ENCODE assay signal across 9 cellular contexts in the genomic region with DNA sequence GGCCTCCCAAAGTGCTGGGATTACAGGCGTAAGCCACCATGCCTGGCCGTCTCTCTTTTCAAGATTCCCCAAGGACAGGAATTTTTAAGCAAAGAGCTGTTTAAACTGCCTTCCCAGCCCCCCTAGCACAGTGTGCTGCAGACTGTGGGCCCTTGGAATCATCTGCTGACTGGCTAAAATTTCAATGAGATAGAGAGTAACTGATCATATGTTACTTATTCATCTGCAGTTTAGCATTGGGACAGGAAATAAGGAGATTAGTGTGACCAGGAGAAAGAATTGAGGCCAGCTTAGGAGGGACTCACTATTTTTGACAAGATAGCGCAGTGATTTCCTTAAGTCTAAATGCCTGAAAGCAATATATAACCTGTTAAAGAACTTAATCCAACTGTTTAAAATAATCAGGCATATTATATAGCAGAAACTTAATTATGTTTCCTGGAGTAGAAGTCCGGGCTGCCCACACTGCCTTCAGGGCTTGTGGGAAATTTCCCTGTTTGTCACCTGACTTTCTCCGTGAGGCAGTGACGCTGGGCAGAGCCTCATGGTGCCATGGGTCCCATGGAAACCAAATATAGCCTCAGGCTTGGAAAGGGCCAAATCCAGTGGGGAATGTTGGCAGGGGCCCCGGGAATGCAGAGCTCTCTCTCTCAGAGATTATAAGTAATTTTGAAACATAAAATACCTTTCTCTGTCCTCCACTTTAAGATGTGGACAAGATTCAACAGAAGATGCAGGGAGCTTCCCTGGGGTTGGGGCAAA. TPM values are rescaled to one million over a fixed set of nuclear protein-coding genes. Genes with fewer than 3 reads are reported as not detected.
DNase-seq lines count a peak whose midpoint lies in the region; ATAC-seq and TF ChIP-seq lines count a peak whose summit lies in the region.
"Had no signal": no experiment of that assay in that cellular context is flagged by ENCODE, and none has a peak within 500 bp of the region (broad histone marks: within the 10 kb centered on the region; RNA-seq: fewer than 3 reads in every experiment).

No MANE protein-coding gene starts in this region.

- no peak overlapping the region for H3K4me3 ChIP-seq in ascending aorta

- no peaks in the 10 kb centered on the region for H3K9me3 ChIP-seq in ascending aorta

- CTCF ChIA-PET in activated CD8-positive, alpha-beta T cell treated with anti-CD3 and anti-CD28 coated beads, Interleukin-2, amount 10 ng/mL, durations not matched to agents 7 days and 5 days (lab: Charles Lee) = interaction anchor here (6.2 kb wide), 1 partner anchor 21 kb away, joined by 28 read pairs; no protein-coding TSS in a partner anchor

- peak overlapping the region; percentile 63 to 64 for H3K27ac ChIP-seq in ascending aorta

- peaks cover 34 to 54% of the 10 kb centered on the region in 2 donors for H3K36me3 ChIP-seq in ascending aorta

- peak; percentile 89 for ATAC-seq in left ventricle myocardium superior
- ATAC-seq in activated CD8-positive, alpha-beta T cell treated with anti-CD3 and anti-CD28 coated beads, Interleukin-2, amount 10 ng/mL, durations not matched to agents 7 days and 5 days = no peak
- no peak for ATAC-seq in GM19467 (IDR thresholded peaks at IDR 0.05; ENCODE audit: unreplicated experiment)

- no peaks in the 10 kb centered on the region; the same call in 1 of the 2 replicates for H3K36me3 Mint-ChIP-seq in HFFc6 (ENCODE audit: low read depth)
- H3K36me3 Mint-ChIP-seq in activated CD8-positive, alpha-beta T cell treated with anti-CD3 and anti-CD28 coated beads, Interleukin-2, amount 10 ng/mL, durations not matched to agents 7 days and 5 days (ENCODE audit: low read depth) = no peaks in the 10 kb centered on the region
- H3K36me3 Mint-ChIP-seq: naive B cell had no signal

- intact Hi-C loops in ascending aorta (cut with DNase I) (loop anchor here (1.0 to 5.0 kb wide), 3 partner anchors 12 to 40 kb away; partner anchors contain the start of gene SLC7A8), left ventricle myocardium superior (cut with micrococcal nuclease) (no loop called here)

- no peaks in the 10 kb centered on the region; the same call in none of the 2 replicates for H3K27me3 Mint-ChIP-seq in HFFc6 (ENCODE audit: insufficient read depth)
- peaks cover 3% of the 10 kb centered on the region for H3K27me3 Mint-ChIP-seq in activated CD8-positive, alpha-beta T cell treated with anti-CD3 and anti-CD28 coated beads, Interleukin-2, amount 10 ng/mL, durations not matched to agents 7 days and 5 days (ENCODE audit: low read depth)

- POLR2A ChIA-PET in activated CD8-positive, alpha-beta T cell treated with anti-CD3 and anti-CD28 coated beads, Interleukin-2, amount 10 ng/mL, durations not matched to agents 7 days and 5 days (lab: Charles Lee) = interaction anchor here (0.7 kb wide), 1 partner anchor 12 kb away, joined by 3 read pairs; no protein-coding TSS in a partner anchor

- H3K4me1 ChIP-seq in ascending aorta = peaks cover 4 to 33% of the 10 kb centered on the region in 2 donors

- no peaks in the 10 kb centered on the region for H3K9me3 Mint-ChIP-seq in HFFc6
- no peaks in the 10 kb centered on the region for H3K9me3 Mint-ChIP-seq in activated CD8-positive, alpha-beta T cell treated with anti-CD3 and anti-CD28 coated beads, Interleukin-2, amount 10 ng/mL, durations not matched to agents 7 days and 5 days (ENCODE audit: insufficient read depth)
- H3K9me3 Mint-ChIP-seq: naive B cell had no signal

- no peak overlapping the region for H3K4me3 Mint-ChIP-seq in HFFc6
- H3K4me3 Mint-ChIP-seq in activated CD8-positive, alpha-beta T cell treated with anti-CD3 and anti-CD28 coated beads, Interleukin-2, amount 10 ng/mL, durations not matched to agents 7 days and 5 days = no peak overlapping the region
- H3K4me3 Mint-ChIP-seq: naive B cell had no signal

- no peak overlapping the region for H3K27ac Mint-ChIP-seq in HFFc6
- H3K27ac Mint-ChIP-seq in activated CD8-positive, alpha-beta T cell treated with anti-CD3 and anti-CD28 coated beads, Interleukin-2, amount 10 ng/mL, durations not matched to agents 7 days and 5 days = no peak overlapping the region
- H3K27ac Mint-ChIP-seq: naive B cell had no signal

- H3K27me3 ChIP-seq in ascending aorta = no peaks in the 10 kb centered on the region

- TF ChIP-seq CTCF in HFFc6 (IDR thresholded peaks at IDR 0.05) (no peak), ascending aorta (IDR thresholded peaks at IDR 0.05) (no peak)

- peaks cover 50% of the 10 kb centered on the region for H3K4me1 Mint-ChIP-seq in HFFc6 (ENCODE audit: low read depth)
- no peaks in the 10 kb centered on the region for H3K4me1 Mint-ChIP-seq in activated CD8-positive, alpha-beta T cell treated with anti-CD3 and anti-CD28 coated beads, Interleukin-2, amount 10 ng/mL, durations not matched to agents 7 days and 5 days (ENCODE audit: low read depth)
- H3K4me1 Mint-ChIP-seq: naive B cell had no signal

- DNase-seq in HFFc6 (peak; percentile 55), ascending aorta (ENCODE audit: low spot score in 2 of 2) (peak; percentile 41 to 91), left ventricle myocardium superior (peak; percentile 88), stromal cell of bone marrow (ENCODE audit: low read depth) (peak; percentile 53), DMS114 treated with DMSO at 0.1 percent for 48 hours (lab: John Stamatoyannopoulos, UW; ENCODE audit: unreplicated experiment) (no peak)
- no peak for DNase-seq in activated CD8-positive, alpha-beta T cell treated with anti-CD3 and anti-CD28 coated beads, Interleukin-2, amount 10 ng/mL, durations not matched to agents 7 days and 5 days
- DNase-seq: activated CD8-positive, alpha-beta memory T cell treated with anti-CD3 and anti-CD28 coated beads, Interleukin-2, amount 50 U/mL, for 4 hours; naive B cell had no signal

RNA-seq across cellular contexts. Expression of gene CEBPE, which starts 22.8 kb away (rescaled TPM):
- not detected for total RNA-seq in HFFc6 (2021; fragmentation: NEBNext Ultra II Directional; extraction: Animal tissue kit (Norgen Biotek cat#: 25700))
- not detected for total RNA-seq in ascending aorta
- total RNA-seq in left ventricle myocardium superior = not detected
- total RNA-seq in activated CD8-positive, alpha-beta T cell treated with anti-CD3 and anti-CD28 coated beads, Interleukin-2, amount 10 ng/mL, durations not matched to agents 7 days and 5 days = under 1 TPM; 0.50 to 0.92 TPM

RNA-seq across cellular contexts. Expression of gene CIROP, which starts 37.1 kb away (rescaled TPM):
- total RNA-seq in HFFc6 (2021; fragmentation: NEBNext Ultra II Directional; extraction: Animal tissue kit (Norgen Biotek cat#: 25700)) = not detected
- total RNA-seq in ascending aorta (not detected), left ventricle myocardium superior (not detected)
- total RNA-seq in activated CD8-positive, alpha-beta T cell treated with anti-CD3 and anti-CD28 coated beads, Interleukin-2, amount 10 ng/mL, durations not matched to agents 7 days and 5 days = not detected

RNA-seq across cellular contexts. Expression of gene SLC7A8, which starts 41.6 kb away (rescaled TPM):
- total RNA-seq in HFFc6 (2021; fragmentation: NEBNext Ultra II Directional; extraction: Animal tissue kit (Norgen Biotek cat#: 25700)) = 10 to 100 TPM; 13.0 to 24.2 (median 23.3) TPM
- 59.9 TPM for total RNA-seq in ascending aorta
- 6.4 TPM for total RNA-seq in left ventricle myocardium superior
- total RNA-seq in activated CD8-positive, alpha-beta T cell treated with anti-CD3 and anti-CD28 coated beads, Interleukin-2, amount 10 ng/mL, durations not matched to agents 7 days and 5 days = under 1 TPM; 0.24 to 0.57 TPM

RNA-seq across cellular contexts. Expression of gene C14orf119, which starts 46.6 kb away (rescaled TPM):
- total RNA-seq in HFFc6 (2021; fragmentation: NEBNext Ultra II Directional; extraction: Animal tissue kit (Norgen Biotek cat#: 25700)) = 100 to 1,000 TPM in 4 of 6 experiments, 10 to 100 TPM in 2; 85.0 to 117 (median 103) TPM
- total RNA-seq in ascending aorta (2.2 TPM), left ventricle myocardium superior (23.6 TPM)
- total RNA-seq in activated CD8-positive, alpha-beta T cell treated with anti-CD3 and anti-CD28 coated beads, Interleukin-2, amount 10 ng/mL, durations not matched to agents 7 days and 5 days = 10 to 100 TPM; 46.0 to 47.0 TPM

RNA-seq across cellular contexts. Expression of gene ACIN1, which starts 47.0 kb away (rescaled TPM):
- total RNA-seq in HFFc6 (2021; fragmentation: NEBNext Ultra II Directional; extraction: Animal tissue kit (Norgen Biotek cat#: 25700)) = 100 to 1,000 TPM; 128 to 150 (median 142) TPM
- 58.9 TPM for total RNA-seq in ascending aorta
- total RNA-seq in left ventricle myocardium superior = 78.4 TPM
- 100 to 1,000 TPM; 161 to 177 TPM for total RNA-seq in activated CD8-positive, alpha-beta T cell treated with anti-CD3 and anti-CD28 coated beads, Interleukin-2, amount 10 ng/mL, durations not matched to agents 7 days and 5 days

Comparison
In these comparisons a context has a peak if more than half of its experiments do, and no peak if none do; other contexts are left out.
1. DNase-seq: peak in HFFc6 (single experiment), ascending aorta (2 of 2), left ventricle myocardium superior (single experiment) and stromal cell of bone marrow (single experiment); none in DMS114 treated with DMSO at 0.1 percent for 48 hours (single experiment) and activated CD8-positive, alpha-beta T cell treated with anti-CD3 and anti-CD28 coated beads, Interleukin-2, amount 10 ng/mL, durations not matched to agents 7 days and 5 days (single experiment).